In genomic region chr19:6393982-6394412, GRCh38 we compare ENCODE assay signal across 6 cellular contexts. TPM values are rescaled to one million over a fixed set of nuclear protein-coding genes. Genes with fewer than 3 reads are reported as not detected.
DNase-seq lines count a peak whose midpoint lies in the region; ATAC-seq and TF ChIP-seq lines count a peak whose summit lies in the region.

No MANE protein-coding gene starts in this region.

- peak overlapping the region; percentile 82 for H2AFZ ChIP-seq in trophoblast cell (ENCODE audit: insufficient read depth, low read length, poor library complexity)

- H4K8ac ChIP-seq in trophoblast cell (ENCODE audit: low read depth, low read length), result peak overlapping the region; percentile 96

- H3K79me1 ChIP-seq in trophoblast cell (ENCODE audit: low read length), result peaks cover 17% of the 10 kb centered on the region

- no peak for ATAC-seq in HG03159 (IDR thresholded peaks at IDR 0.05; ENCODE audit: unreplicated experiment)

- peak overlapping the region; percentile 91 for H2BK120ac ChIP-seq in trophoblast cell (ENCODE audit: insufficient read depth, low read length, poor library complexity)

- H3K4me1 ChIP-seq in trophoblast cell (ENCODE audit: control insufficient read depth in 1 of 2, insufficient read depth in 2 of 2, low read length in 2 of 2), result peaks cover 10 to 12% of the 10 kb centered on the region in 2 experiments

- H3K36me3 ChIP-seq in trophoblast cell (ENCODE audit: control insufficient read depth in 1 of 2, insufficient read depth in 2 of 2, low read length in 2 of 2), result peaks cover 15 to 16% of the 10 kb centered on the region in 2 experiments

- peak overlapping the region; percentile 85 for H3K4me2 ChIP-seq in trophoblast cell (ENCODE audit: low read length)

- peak overlapping the region; percentile 68 for H2BK5ac ChIP-seq in trophoblast cell (ENCODE audit: low read depth, low read length, poor library complexity)

- H2AK5ac ChIP-seq in trophoblast cell (ENCODE audit: low read length), result peak overlapping the region; percentile 43

- no peaks in the 10 kb centered on the region for H3K9me3 ChIP-seq in trophoblast cell (ENCODE audit: insufficient read depth, low read depth, low read length)

- peak overlapping the region; percentile 62 for H2BK12ac ChIP-seq in trophoblast cell (ENCODE audit: low read length)

- peak; percentile 53 for DNase-seq in SHP77 treated with DMSO at 0.1 percent for 48 hours (lab: John Stamatoyannopoulos, UW)
- DNase-seq in SHP77 (lab: John Stamatoyannopoulos, UW), result no peak
- DNase-seq in astrocyte of the cerebellum (ENCODE audit: low read depth), result no peak
- peak in 1 of 2 donors; percentile 56 for DNase-seq in trophoblast cell
- no peak for DNase-seq in amniotic stem cell (lab: John Stamatoyannopoulos, UW)

- no peak for TF ChIP-seq CTCF in astrocyte of the cerebellum (IDR thresholded peaks at IDR 0.05; ENCODE audit: low read depth, low read length, missing control alignments)

- H3K4ac ChIP-seq in trophoblast cell (ENCODE audit: low read depth, low read length), result peak overlapping the region; percentile 73

- H4K91ac ChIP-seq in trophoblast cell (ENCODE audit: low read depth, low read length), result peak overlapping the region; percentile 88

- H3K4me3 ChIP-seq in astrocyte of the cerebellum (ENCODE audit: low read depth, low read length) (peak overlapping the region; percentile 79), trophoblast cell (ENCODE audit: low read depth, low read length) (peak overlapping the region; percentile 85)

- H3K27ac ChIP-seq in trophoblast cell (ENCODE audit: low read depth, low read length), result peak overlapping the region; percentile 82

- no peak overlapping the region for H3K23ac ChIP-seq in trophoblast cell (ENCODE audit: low read length)

- peaks cover 15% of the 10 kb centered on the region for H3K79me2 ChIP-seq in trophoblast cell (ENCODE audit: control insufficient read depth, insufficient read depth, low read length, poor library complexity)

- H4K12ac ChIP-seq in trophoblast cell (ENCODE audit: low read depth, low read length), result peak overlapping the region; percentile 85

- in situ Hi-C loops in astrocyte of the cerebellum (cut with HindIII; ENCODE audit: low sequenced_read_pairs), result no loop called here

- H3K9ac ChIP-seq in trophoblast cell (ENCODE audit: low read length), result peak overlapping the region; percentile 32

- WGBS in trophoblast cell (ENCODE audit: extremely low coverage, insufficient coverage, insufficient read length), result no CpG with 5 or more reads among the region's 14 CpGs

- peak overlapping the region; percentile 89 for H3K18ac ChIP-seq in trophoblast cell (ENCODE audit: low read length)

- H3K27me3 ChIP-seq in trophoblast cell (ENCODE audit: insufficient read depth, low read length), result no peaks in the 10 kb centered on the region

- peak overlapping the region; percentile 70 for H3K14ac ChIP-seq in trophoblast cell (ENCODE audit: low read length)

RNA-seq across cellular contexts. Expression of gene GTF2F1, which starts 1.0 kb away (rescaled TPM):
- 66.7 and 70.2 TPM in 2 replicates for polyA plus RNA-seq in trophoblast cell (2013)

RNA-seq across cellular contexts. Expression of gene PSPN, which starts 18.3 kb away (rescaled TPM):
- 0.82 and 0.99 TPM in 2 replicates for polyA plus RNA-seq in trophoblast cell (2013)

RNA-seq across cellular contexts. Expression of gene ALKBH7, which starts 21.4 kb away (rescaled TPM):
- polyA plus RNA-seq in trophoblast cell (2013), result 42.3 and 44.2 TPM in 2 replicates

RNA-seq across cellular contexts. Expression of gene KHSRP, which starts 30.6 kb away (rescaled TPM):
- 255 and 259 TPM in 2 replicates for polyA plus RNA-seq in trophoblast cell (2013)

RNA-seq across cellular contexts. Expression of gene CLPP, which starts 32.7 kb away (rescaled TPM):
- polyA plus RNA-seq in trophoblast cell (2013), result 183 and 186 TPM in 2 replicates
